In genomic region chr2:128162266-128162665, GRCh38 we compare ENCODE assay signal across 13 cellular contexts.
"Had no signal": no experiment of that assay in that cellular context is flagged by ENCODE, and none has a peak within 500 bp of the region (broad histone marks: within the 10 kb centered on the region; RNA-seq: fewer than 3 reads in every experiment).

No MANE protein-coding gene starts in this region.

- H3K4me3 ChIP-seq: colonic mucosa, tibial artery had no signal

- H3K27me3 ChIP-seq: colonic mucosa, tibial artery had no signal

- H3K4me1 ChIP-seq: colonic mucosa, tibial artery had no signal

- H3K9me3 ChIP-seq: colonic mucosa, tibial artery had no signal

- H3K27ac ChIP-seq: colonic mucosa, tibial artery had no signal

- DNase-seq: activated CD4-positive, alpha-beta T cell treated with anti-CD3 and anti-CD28 coated beads, Interleukin-2, amount 10 ng/mL, durations not matched to agents 24 days and 14 days; activated CD8-positive, alpha-beta memory T cell treated with anti-CD3 and anti-CD28 coated beads for 24 hours; activated naive CD4-positive, alpha-beta T cell treated with Interleukin-2 at 50 U/mL for 16 hours; colonic mucosa; effector CD4-positive, alpha-beta T cell; foreskin melanocyte; head of caudate nucleus; mesendoderm; nephron progenitor cell; small intestine; T1000; tibial artery had no signal

- ATAC-seq: WTC11 had no signal
